ENCODE assay signal across 9 cellular contexts in genomic region chr19:8459520-8460260, GRCh38. TPM values are rescaled to one million over a fixed set of nuclear protein-coding genes. Genes with fewer than 3 reads are reported as not detected.
DNase-seq lines count a peak whose midpoint lies in the region; ATAC-seq and TF ChIP-seq lines count a peak whose summit lies in the region.
"Had no signal": no experiment of that assay in that cellular context is flagged by ENCODE, and none has a peak within 500 bp of the region (broad histone marks: within the 10 kb centered on the region; RNA-seq: fewer than 3 reads in every experiment).

No MANE protein-coding gene starts in this region.

- H3K27ac ChIP-seq in ACC112 (ENCODE audit: low read depth, low read length), result peak overlapping the region; percentile 85
- no peak overlapping the region for H3K27ac ChIP-seq in naive thymus-derived CD4-positive, alpha-beta T cell (ENCODE audit: low read depth, low read length)

- H3K4me1 Mint-ChIP-seq in naive thymus-derived CD4-positive, alpha-beta T cell, result peaks cover 53 to 92% (median 85%) of the 10 kb centered on the region in 7 donors

- H3K4me3 Mint-ChIP-seq in naive thymus-derived CD4-positive, alpha-beta T cell, result peak overlapping the region in 2 of 10 donors; percentile 9 to 17

- no peak for TF ChIP-seq CTCF in epithelial cell of esophagus (IDR thresholded peaks at IDR 0.05; ENCODE audit: insufficient read depth, low read depth, low read length, missing control alignments)

- CTCF ChIA-PET in naive thymus-derived CD4-positive, alpha-beta T cell (lab: Charles Lee), result interaction anchor here (1.0 kb wide), 1 partner anchor 105 kb away, joined by 4 read pairs; no protein-coding TSS in a partner anchor

- H3K36me3 ChIP-seq in ACC112 (ENCODE audit: insufficient read depth, low read length), result peaks cover 9% of the 10 kb centered on the region; the same call in 1 of the 2 replicates
- peaks cover 16 to 90% (median 30%) of the 10 kb centered on the region in 3 experiments for H3K36me3 ChIP-seq in naive thymus-derived CD4-positive, alpha-beta T cell (ENCODE audit: control insufficient read depth in 2 of 3, insufficient read depth in 3 of 3, low read length in 3 of 3)

- intact Hi-C loops in naive thymus-derived CD4-positive, alpha-beta T cell (cut with micrococcal nuclease), result no loop called here

- peak overlapping the region; percentile 63; the same call in 1 of the 2 replicates for H3K4me3 ChIP-seq in ACC112 (ENCODE audit: low read depth, low read length)
- H3K4me3 ChIP-seq in epithelial cell of esophagus (ENCODE audit: low read length), result no peak overlapping the region
- no peak overlapping the region for H3K4me3 ChIP-seq in naive thymus-derived CD4-positive, alpha-beta T cell (ENCODE audit: low read length)

- peak overlapping the region in 5 of 9 donors; percentile 21 to 62 (median 28) for H3K27ac Mint-ChIP-seq in naive thymus-derived CD4-positive, alpha-beta T cell

- H3K9me3 Mint-ChIP-seq in naive thymus-derived CD4-positive, alpha-beta T cell, result no peaks in the 10 kb centered on the region

- peaks cover 94% of the 10 kb centered on the region for H3K79me2 ChIP-seq in ACC112 (ENCODE audit: control insufficient read depth, insufficient read depth, low read length, unreplicated experiment)

- peaks cover 27% of the 10 kb centered on the region for H3K4me1 ChIP-seq in ACC112 (ENCODE audit: control insufficient read depth, insufficient read depth, low read length, unreplicated experiment)
- H3K4me1 ChIP-seq in naive thymus-derived CD4-positive, alpha-beta T cell (ENCODE audit: control insufficient read depth in 2 of 2, insufficient read depth in 2 of 2, low read length in 2 of 2), result peaks cover 6 to 11% of the 10 kb centered on the region in 2 donors

- peak; percentile 21 for DNase-seq in NCI-H226
- DNase-seq in epithelial cell of esophagus (ENCODE audit: low read depth), result peak; percentile 38
- no peak for DNase-seq in naive thymus-derived CD4-positive, alpha-beta T cell
- DNase-seq in iPS-NIHi7 (ENCODE audit: extremely low spot score), result no peak
- DNase-seq in DMS79 treated with DMSO at 0.1 percent for 48 hours (lab: John Stamatoyannopoulos, UW), result no peak
- DNase-seq in GM19238 (ENCODE audit: insufficient read length, low spot score), result no peak
- DNase-seq in NCI-H2227 treated with DMSO at 0.1 percent for 48 hours (lab: John Stamatoyannopoulos, UW), result no peak
- DNase-seq: KBM-7 had no signal

- no peaks in the 10 kb centered on the region for H3K9me3 ChIP-seq in naive thymus-derived CD4-positive, alpha-beta T cell (ENCODE audit: control insufficient read depth in 2 of 3, low read length in 3 of 3)

- no peak overlapping the region for H2AFZ ChIP-seq in ACC112 (ENCODE audit: low read length, unreplicated experiment)

- POLR2A ChIA-PET in naive thymus-derived CD4-positive, alpha-beta T cell (lab: Charles Lee), result no interaction called here

- H3K36me3 Mint-ChIP-seq in naive thymus-derived CD4-positive, alpha-beta T cell, result peaks cover 4 to 45% (median 17%) of the 10 kb centered on the region in 5 donors

- H3K27me3 Mint-ChIP-seq in naive thymus-derived CD4-positive, alpha-beta T cell, result no peaks in the 10 kb centered on the region

- no peaks in the 10 kb centered on the region for H3K27me3 ChIP-seq in ACC112 (ENCODE audit: insufficient read depth, low read length)
- no peaks in the 10 kb centered on the region for H3K27me3 ChIP-seq in naive thymus-derived CD4-positive, alpha-beta T cell (ENCODE audit: control insufficient read depth in 2 of 2, insufficient read depth in 2 of 2, low read length in 2 of 2)

- no peak for ATAC-seq in naive thymus-derived CD4-positive, alpha-beta T cell

RNA-seq across cellular contexts. Expression of gene HNRNPM, which starts 14.9 kb away (rescaled TPM):
- 100 to 1,000 TPM; 175 to 280 (median 272) TPM for total RNA-seq in naive thymus-derived CD4-positive, alpha-beta T cell
- polyA plus RNA-seq in naive thymus-derived CD4-positive, alpha-beta T cell, result 100 to 1,000 TPM; 210 to 378 TPM

RNA-seq across cellular contexts. Expression of gene PRAM1, which starts 42.8 kb away (rescaled TPM):
- 10 to 100 TPM in 2 of 5 experiments, 1 to 10 TPM in 3; 1.1 to 82.8 (median 3.9) TPM for total RNA-seq in naive thymus-derived CD4-positive, alpha-beta T cell
- under 1 TPM; 0.12 to 0.34 TPM for polyA plus RNA-seq in naive thymus-derived CD4-positive, alpha-beta T cell

RNA-seq across cellular contexts. Expression of gene MARCHF2, which starts 46.6 kb away (rescaled TPM):
- total RNA-seq in naive thymus-derived CD4-positive, alpha-beta T cell, result 10 to 100 TPM; 18.0 to 42.1 (median 23.4) TPM
- 10 to 100 TPM; 23.2 to 41.4 TPM for polyA plus RNA-seq in naive thymus-derived CD4-positive, alpha-beta T cell

RNA-seq across cellular contexts. Expression of gene ZNF414, which starts 54.3 kb away (rescaled TPM):
- 10 to 100 TPM; 36.0 to 69.2 (median 60.8) TPM for total RNA-seq in naive thymus-derived CD4-positive, alpha-beta T cell
- 10 to 100 TPM; 20.2 to 25.4 TPM for polyA plus RNA-seq in naive thymus-derived CD4-positive, alpha-beta T cell

Comparison
In these comparisons a context has a peak if more than half of its experiments do, and no peak if none do; other contexts are left out.
1. DNase-seq: peak in NCI-H226 (single experiment) and epithelial cell of esophagus (single experiment); none in naive thymus-derived CD4-positive, alpha-beta T cell (0 of 9), iPS-NIHi7 (single experiment), DMS79 treated with DMSO at 0.1 percent for 48 hours (single experiment), GM19238 (single experiment) and NCI-H2227 treated with DMSO at 0.1 percent for 48 hours (single experiment).